ENCODE assay signal across 25 cellular contexts in the genomic region with DNA sequence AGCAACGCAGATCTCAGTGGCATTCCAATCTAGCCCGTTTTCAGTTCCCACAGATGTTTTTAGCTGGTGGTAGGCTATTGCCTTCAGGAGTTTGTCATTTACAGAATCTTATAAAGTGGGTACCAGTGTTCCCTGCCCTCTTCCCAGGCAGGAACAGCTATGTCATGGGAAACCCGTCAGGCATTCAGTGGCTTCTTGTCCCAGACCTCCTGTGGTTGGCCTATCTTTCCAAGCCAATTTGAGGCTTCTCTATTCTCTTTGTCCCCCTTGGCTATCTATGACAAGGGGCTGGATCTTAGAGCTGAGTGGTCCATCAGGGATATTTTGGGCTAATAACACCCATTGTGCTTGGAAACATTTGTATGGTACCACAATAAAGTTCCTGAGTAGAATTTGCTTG.
"Had no signal": no experiment of that assay in that cellular context is flagged by ENCODE, and none has a peak within 500 bp of the region (broad histone marks: within the 10 kb centered on the region; RNA-seq: fewer than 3 reads in every experiment).

No MANE protein-coding gene starts in this region.

- H3K4me3 Mint-ChIP-seq: central memory CD8-positive, alpha-beta T cell; naive B cell; natural killer cell treated with Interleukin-12 subunit alpha and Interleukin-12 subunit beta and Interleukin-15 and Interleukin-18, amount 100 ng/mL, for 72 hours; neural crest cell; stimulated activated effector memory CD8-positive, alpha-beta T cell treated with anti-CD3 and anti-CD28 coated beads, Interleukin-12 subunit alpha, Interleukin-12 subunit beta, amount 100 ng/mL, for 72 hours had no signal

- H3K36me3 Mint-ChIP-seq: natural killer cell treated with Interleukin-12 subunit alpha and Interleukin-12 subunit beta and Interleukin-15 and Interleukin-18, amount 100 ng/mL, for 72 hours; stimulated activated effector memory CD8-positive, alpha-beta T cell treated with anti-CD3 and anti-CD28 coated beads, Interleukin-12 subunit alpha, Interleukin-12 subunit beta, amount 100 ng/mL, for 72 hours had no signal

- H3K36me3 ChIP-seq: esophagus squamous epithelium, gastroesophageal sphincter, heart left ventricle, left lung, prostate gland, right atrium auricular region, tibial nerve, upper lobe of left lung had no signal

- H3K27ac ChIP-seq: coronary artery, esophagus squamous epithelium, foreskin keratinocyte, gastroesophageal sphincter, heart left ventricle, hepatocyte, left lung, prostate gland, right atrium auricular region, testis, tibial nerve, upper lobe of left lung had no signal

- H3K4me1 Mint-ChIP-seq: central memory CD8-positive, alpha-beta T cell; naive B cell; neural crest cell had no signal

- DNase-seq: dermis blood vessel endothelial cell; effector memory CD4-positive, alpha-beta T cell; erythroblast; esophagus squamous epithelium; foreskin keratinocyte; heart left ventricle; left cardiac atrium; left lung; naive B cell; stimulated activated CD4-positive, alpha-beta T cell treated with anti-CD3 and anti-CD28 coated beads, Interleukin-2, amount 100 ng/mL, for 24 hours; stimulated activated CD4-positive, alpha-beta T cell treated with anti-CD3 and anti-CD28 coated beads, Interleukin-4, amount 100 ng/mL, for 24 hours; stimulated activated naive CD4-positive, alpha-beta T cell treated with Interleukin-2 at 50 U/mL for 16 hours; substantia nigra; testis; upper lobe of left lung had no signal

- H3K4me3 ChIP-seq: coronary artery, esophagus squamous epithelium, gastroesophageal sphincter, heart left ventricle, hepatocyte, left lung, prostate gland, right atrium auricular region, testis, tibial nerve, upper lobe of left lung had no signal

- H2AFZ ChIP-seq: hepatocyte had no signal

- H3K27ac Mint-ChIP-seq: naive B cell; natural killer cell treated with Interleukin-12 subunit alpha and Interleukin-12 subunit beta and Interleukin-15 and Interleukin-18, amount 100 ng/mL, for 72 hours; stimulated activated effector memory CD8-positive, alpha-beta T cell treated with anti-CD3 and anti-CD28 coated beads, Interleukin-12 subunit alpha, Interleukin-12 subunit beta, amount 100 ng/mL, for 72 hours had no signal

- H3K4me2 ChIP-seq: hepatocyte had no signal

- H3K9me3 ChIP-seq: esophagus squamous epithelium, gastroesophageal sphincter, heart left ventricle, left lung, prostate gland, right atrium auricular region, testis, tibial nerve, upper lobe of left lung had no signal

- H3K27me3 ChIP-seq: esophagus squamous epithelium, foreskin keratinocyte, gastroesophageal sphincter, heart left ventricle, hepatocyte, left lung, right atrium auricular region, testis, tibial nerve, upper lobe of left lung had no signal

- H3K79me2 ChIP-seq: hepatocyte had no signal

- H3K9me3 Mint-ChIP-seq: central memory CD8-positive, alpha-beta T cell; naive B cell; natural killer cell treated with Interleukin-12 subunit alpha and Interleukin-12 subunit beta and Interleukin-15 and Interleukin-18, amount 100 ng/mL, for 72 hours; neural crest cell; stimulated activated effector memory CD8-positive, alpha-beta T cell treated with anti-CD3 and anti-CD28 coated beads, Interleukin-12 subunit alpha, Interleukin-12 subunit beta, amount 100 ng/mL, for 72 hours had no signal

- H3K27me3 Mint-ChIP-seq: central memory CD8-positive, alpha-beta T cell; naive B cell had no signal

- H3K4me1 ChIP-seq: esophagus squamous epithelium, gastroesophageal sphincter, heart left ventricle, left lung, prostate gland, right atrium auricular region, testis, tibial nerve, upper lobe of left lung had no signal
